15 cellular contexts compared by ENCODE assay signal in genomic region chr10:94607111-94607510, GRCh38.
DNase-seq lines count a peak whose midpoint lies in the region; ATAC-seq lines count a peak whose summit lies in the region.
"Had no signal": no experiment of that assay in that cellular context is flagged by ENCODE, and none has a peak within 500 bp of the region (broad histone marks: within the 10 kb centered on the region; RNA-seq: fewer than 3 reads in every experiment).

No MANE protein-coding gene starts in this region.

- DNase-seq in activated T-cell treated with anti-CD3 and anti-CD28 coated beads, Interleukin-2, amount 50 U/mL, for 4 hours, result no peak
- no peak for DNase-seq in activated T-cell treated with anti-CD3 and anti-CD28 coated beads, Interleukin-2, amount 50 U/mL, for 1 hour
- DNase-seq in stimulated activated naive B cell treated with anti-CD40 and anti-IgM and Interleukin-4, amounts not matched to agents 10 μg/mL and 1 μg/mL and 100 μg/mL, for 72 hours, result no peak
- DNase-seq in NK-92 (lab: John Stamatoyannopoulos, UW; ENCODE audit: unreplicated experiment) (no peak), GM19238 (ENCODE audit: insufficient read length, low spot score) (no peak), activated gamma-delta T cell (lab: John Stamatoyannopoulos, UW) (no peak)
- DNase-seq: colonic mucosa; foreskin keratinocyte; left ventricle myocardium inferior; NCI-H1417 treated with DMSO at 0.1 percent for 48 hours; NK-92 treated with Interleukin-12 subunit alpha and Interleukin-12 subunit beta, amount 100 ng/mL, for 24 hours; stimulated activated CD4-positive, alpha-beta T cell treated with anti-CD3 and anti-CD28 coated beads, Interleukin-4, amount 100 ng/mL, for 4 hours; trophoblast cell had no signal

- no peaks in the 10 kb centered on the region for H3K9me3 Mint-ChIP-seq in activated T-cell treated with anti-CD3 and anti-CD28 coated beads, Interleukin-2, amount 50 U/mL, for 4 hours
- H3K9me3 Mint-ChIP-seq in stimulated activated naive B cell treated with anti-CD40 and anti-IgM and Interleukin-4, amounts not matched to agents 10 μg/mL and 1 μg/mL and 100 μg/mL, for 72 hours, result no peaks in the 10 kb centered on the region

- peaks cover 8% of the 10 kb centered on the region for H3K36me3 Mint-ChIP-seq in activated T-cell treated with anti-CD3 and anti-CD28 coated beads, Interleukin-2, amount 50 U/mL, for 4 hours (ENCODE audit: insufficient read depth)
- peaks cover 24 to 57% of the 10 kb centered on the region in 2 donors for H3K36me3 Mint-ChIP-seq in stimulated activated naive B cell treated with anti-CD40 and anti-IgM and Interleukin-4, amounts not matched to agents 10 μg/mL and 1 μg/mL and 100 μg/mL, for 72 hours

- H3K4me1 Mint-ChIP-seq in activated T-cell treated with anti-CD3 and anti-CD28 coated beads, Interleukin-2, amount 50 U/mL, for 4 hours (ENCODE audit: low read depth), result no peaks in the 10 kb centered on the region
- peaks cover 7 to 16% of the 10 kb centered on the region in 2 donors for H3K4me1 Mint-ChIP-seq in stimulated activated naive B cell treated with anti-CD40 and anti-IgM and Interleukin-4, amounts not matched to agents 10 μg/mL and 1 μg/mL and 100 μg/mL, for 72 hours

- peak overlapping the region; percentile 78 for H3K27ac Mint-ChIP-seq in stimulated activated naive B cell treated with anti-CD40 and anti-IgM and Interleukin-4, amounts not matched to agents 10 μg/mL and 1 μg/mL and 100 μg/mL, for 72 hours

- peak; percentile 84 to 85 for ATAC-seq in activated T-cell treated with anti-CD3 and anti-CD28 coated beads, Interleukin-2, amount 50 U/mL, for 4 hours
- ATAC-seq in GM21528 (IDR thresholded peaks at IDR 0.05; ENCODE audit: low FRiP score, unreplicated experiment), result peak; percentile 92
- peak; percentile 83 for ATAC-seq in HG03095 (IDR thresholded peaks at IDR 0.05; ENCODE audit: unreplicated experiment)
- peak; percentile 93 for ATAC-seq in stimulated activated naive B cell treated with anti-CD40 and anti-IgM and Interleukin-4, amounts not matched to agents 10 μg/mL and 1 μg/mL and 100 μg/mL, for 72 hours (replicated peaks)
- ATAC-seq: foreskin keratinocyte had no signal

- no peaks in the 10 kb centered on the region for H3K27me3 Mint-ChIP-seq in activated T-cell treated with anti-CD3 and anti-CD28 coated beads, Interleukin-2, amount 50 U/mL, for 4 hours (ENCODE audit: low read depth)
- no peaks in the 10 kb centered on the region for H3K27me3 Mint-ChIP-seq in stimulated activated naive B cell treated with anti-CD40 and anti-IgM and Interleukin-4, amounts not matched to agents 10 μg/mL and 1 μg/mL and 100 μg/mL, for 72 hours

- no peak overlapping the region for H3K4me3 Mint-ChIP-seq in activated T-cell treated with anti-CD3 and anti-CD28 coated beads, Interleukin-2, amount 50 U/mL, for 4 hours
- peak overlapping the region in 1 of 2 donors; percentile 37 for H3K4me3 Mint-ChIP-seq in stimulated activated naive B cell treated with anti-CD40 and anti-IgM and Interleukin-4, amounts not matched to agents 10 μg/mL and 1 μg/mL and 100 μg/mL, for 72 hours
